In genomic region chr7:156608176-156608478, GRCh38 we compare ENCODE assay signal across 12 cellular contexts. TPM values are rescaled to one million over a fixed set of nuclear protein-coding genes. Genes with fewer than 3 reads are reported as not detected.
A peak's percentile ranks its signal among the peaks of the same experiment; 100 is the strongest.
DNase-seq lines count a peak whose midpoint lies in the region; ATAC-seq, FAIRE-seq and TF ChIP-seq lines count a peak whose summit lies in the region.
"Had no signal": no experiment of that assay in that cellular context is flagged by ENCODE, and none has a peak within 500 bp of the region (broad histone marks: within the 10 kb centered on the region; RNA-seq: fewer than 3 reads in every experiment).

No MANE protein-coding gene starts in this region.

- FAIRE-seq in D721Med (lab: Jason Lieb, UNC) = no peak
- FAIRE-seq: RCC 7860 had no signal

- intact Hi-C loops in upper lobe of right lung (cut with DNase I) = no loop called here

- peaks cover 57% of the 10 kb centered on the region for H3K27me3 Mint-ChIP-seq in activated T-cell treated with anti-CD3 and anti-CD28 coated beads, Interleukin-2, amount 50 U/mL, for 72 hours (ENCODE audit: low read depth)

- H3K9me3 ChIP-seq in mucosa of rectum (ENCODE audit: control insufficient read depth in 2 of 2, low read length in 2 of 2) (no peaks in the 10 kb centered on the region), upper lobe of right lung (no peaks in the 10 kb centered on the region)

- no peak overlapping the region for H3K27ac Mint-ChIP-seq in activated T-cell treated with anti-CD3 and anti-CD28 coated beads, Interleukin-2, amount 50 U/mL, for 72 hours

- no peaks in the 10 kb centered on the region for H3K36me3 Mint-ChIP-seq in activated T-cell treated with anti-CD3 and anti-CD28 coated beads, Interleukin-2, amount 50 U/mL, for 72 hours (ENCODE audit: insufficient read depth in 2 of 2)
- H3K36me3 Mint-ChIP-seq: type B pancreatic cell had no signal

- no peak for ATAC-seq in activated T-cell treated with anti-CD3 and anti-CD28 coated beads, Interleukin-2, amount 50 U/mL, for 72 hours (replicated peaks in 1 of 2)
- ATAC-seq in upper lobe of right lung = peak; percentile 33

- peak overlapping the region; percentile 74 to 83 for H3K27ac ChIP-seq in mucosa of rectum (ENCODE audit: low read depth in 2 of 2, low read length in 2 of 2)
- H3K27ac ChIP-seq in upper lobe of right lung = peak overlapping the region; percentile 36

- H3K36me3 ChIP-seq in mucosa of rectum (ENCODE audit: control insufficient read depth in 2 of 2, insufficient read depth in 2 of 2, low read length in 2 of 2) (no peaks in the 10 kb centered on the region), upper lobe of right lung (no peaks in the 10 kb centered on the region)

- H3K4me3 ChIP-seq in choroid plexus epithelial cell (ENCODE audit: low read depth, low read length) (peak overlapping the region; percentile 43), mucosa of rectum (ENCODE audit: low read length in 2 of 2) (peak overlapping the region; percentile 48 to 54), upper lobe of right lung (peak overlapping the region; percentile 55)

- H3K27me3 ChIP-seq in mucosa of rectum (ENCODE audit: control insufficient read depth in 2 of 2, insufficient read depth in 2 of 2, low read length in 2 of 2) = no peaks in the 10 kb centered on the region
- H3K27me3 ChIP-seq in upper lobe of right lung = peaks cover 5% of the 10 kb centered on the region

- peak overlapping the region; percentile 70 to 76 for H3K4me3 Mint-ChIP-seq in activated T-cell treated with anti-CD3 and anti-CD28 coated beads, Interleukin-2, amount 50 U/mL, for 72 hours

- no peak for DNase-seq in activated T-cell treated with anti-CD3 and anti-CD28 coated beads, Interleukin-2, amount 50 U/mL, for 72 hours
- DNase-seq in activated T-cell treated with anti-CD3 and anti-CD28 coated beads, Interleukin-2, amount 50 U/mL, for 1 hour = no peak
- no peak for DNase-seq in choroid plexus epithelial cell (ENCODE audit: low read depth)
- no peak for DNase-seq in upper lobe of right lung
- no peak for DNase-seq in D721Med (ENCODE audit: insufficient read length, low spot score)
- no peak for DNase-seq in T1000 (lab: John Stamatoyannopoulos, UW)
- DNase-seq in SIG-M5 treated with dmso at 0.1 percent for 504 hours (lab: John Stamatoyannopoulos, UW; ENCODE audit: unreplicated experiment) = no peak
- DNase-seq: islet precursor cell, NCI-H1417 had no signal

- TF ChIP-seq CTCF in choroid plexus epithelial cell (conservative IDR thresholded peaks at IDR 0.05; ENCODE audit: low read depth, low read length) = no peak
- TF ChIP-seq CTCF in upper lobe of right lung (IDR thresholded peaks at IDR 0.05) = no peak
- TF ChIP-seq CTCF in D721Med (IDR thresholded peaks at IDR 0.05; ENCODE audit: insufficient read depth, missing control alignments) = no peak

- H3K4me1 Mint-ChIP-seq in activated T-cell treated with anti-CD3 and anti-CD28 coated beads, Interleukin-2, amount 50 U/mL, for 72 hours (ENCODE audit: low read depth) = peaks cover 13% of the 10 kb centered on the region

- H3K9me3 Mint-ChIP-seq in activated T-cell treated with anti-CD3 and anti-CD28 coated beads, Interleukin-2, amount 50 U/mL, for 72 hours = no peaks in the 10 kb centered on the region
- H3K9me3 Mint-ChIP-seq: type B pancreatic cell had no signal

- H3K4me1 ChIP-seq in mucosa of rectum (ENCODE audit: control insufficient read depth in 2 of 2, insufficient read depth in 2 of 2, low read length in 2 of 2) (peaks cover 17 to 54% of the 10 kb centered on the region in 2 donors), upper lobe of right lung (peaks cover 15% of the 10 kb centered on the region)

- H3K9ac ChIP-seq in mucosa of rectum (ENCODE audit: low read depth in 1 of 2, low read length in 2 of 2) = peak overlapping the region in 1 of 2 donors; percentile 56

RNA-seq across cellular contexts. Expression of gene RNF32, which starts 32.4 kb away (rescaled TPM):
- 1 to 10 TPM; 3.1 to 4.2 TPM for total RNA-seq in activated T-cell treated with anti-CD3 and anti-CD28 coated beads, Interleukin-2, amount 50 U/mL, for 72 hours
- total RNA-seq in upper lobe of right lung = 1.9 TPM
